ENCODE assay signal across 13 cellular contexts in genomic region chr16:4290236-4290830, GRCh38. TPM values are rescaled to one million over a fixed set of nuclear protein-coding genes. Genes with fewer than 3 reads are reported as not detected.
DNase-seq lines count a peak whose midpoint lies in the region; ATAC-seq and TF ChIP-seq lines count a peak whose summit lies in the region.
"Had no signal": no experiment of that assay in that cellular context is flagged by ENCODE, and none has a peak within 500 bp of the region (broad histone marks: within the 10 kb centered on the region; RNA-seq: fewer than 3 reads in every experiment).

No MANE protein-coding gene starts in this region.

- POLR2A ChIA-PET in activated CD4-positive, alpha-beta memory T cell treated with anti-CD3 and anti-CD28 coated beads, Interleukin-2, amount 10 ng/mL, durations not matched to agents 7 days and 5 days (lab: Charles Lee): no interaction called here

- H3K9me3 ChIP-seq in adrenal gland (replicated peaks in 1 of 3): no peaks in the 10 kb centered on the region
- H3K9me3 ChIP-seq in left lung: no peaks in the 10 kb centered on the region

- no peak overlapping the region for H3K4me3 Mint-ChIP-seq in activated CD4-positive, alpha-beta memory T cell treated with anti-CD3 and anti-CD28 coated beads, Interleukin-2, amount 10 ng/mL, durations not matched to agents 7 days and 5 days
- H3K4me3 Mint-ChIP-seq: neural crest cell had no signal

- H3K4me1 ChIP-seq in adrenal gland (replicated peaks in 1 of 2): peaks cover 10 to 28% of the 10 kb centered on the region in 2 donors
- peaks cover 21 to 38% of the 10 kb centered on the region in 2 donors for H3K4me1 ChIP-seq in left lung

- H3K36me3 ChIP-seq in adrenal gland (replicated peaks in 1 of 2) (no peaks in the 10 kb centered on the region), left lung (no peaks in the 10 kb centered on the region)

- H3K27me3 ChIP-seq in adrenal gland (no peaks in the 10 kb centered on the region), left lung (peaks cover 0 to 12% of the 10 kb centered on the region in 2 donors)

- ATAC-seq in left lung: peak; percentile 78
- ATAC-seq in GM18519 (IDR thresholded peaks at IDR 0.05; ENCODE audit: low FRiP score, unreplicated experiment): no peak
- no peak for ATAC-seq in GM18870 (IDR thresholded peaks at IDR 0.05; ENCODE audit: unreplicated experiment)

- peaks cover 2% of the 10 kb centered on the region for H3K27me3 Mint-ChIP-seq in activated CD4-positive, alpha-beta memory T cell treated with anti-CD3 and anti-CD28 coated beads, Interleukin-2, amount 10 ng/mL, durations not matched to agents 7 days and 5 days

- 66 to 72% (median 70%) methylated on average over 8 of the region's 8 CpGs for WGBS in adrenal gland, 4 donors

- no peak overlapping the region for H3K27ac Mint-ChIP-seq in activated CD4-positive, alpha-beta memory T cell treated with anti-CD3 and anti-CD28 coated beads, Interleukin-2, amount 10 ng/mL, durations not matched to agents 7 days and 5 days

- H3K4me1 Mint-ChIP-seq in activated CD4-positive, alpha-beta memory T cell treated with anti-CD3 and anti-CD28 coated beads, Interleukin-2, amount 10 ng/mL, durations not matched to agents 7 days and 5 days: peaks cover 10% of the 10 kb centered on the region

- CTCF ChIA-PET in activated CD4-positive, alpha-beta memory T cell treated with anti-CD3 and anti-CD28 coated beads, Interleukin-2, amount 10 ng/mL, durations not matched to agents 7 days and 5 days (lab: Charles Lee): interaction anchor here (0.7 to 4.4 kb wide), 8 partner anchors 10 to 115 kb away, joined by 3 to 65 read pairs (median 5); partner anchors contain the start of gene TFAP4

- H3K36me3 Mint-ChIP-seq in activated CD4-positive, alpha-beta memory T cell treated with anti-CD3 and anti-CD28 coated beads, Interleukin-2, amount 10 ng/mL, durations not matched to agents 7 days and 5 days (ENCODE audit: low read depth): no peaks in the 10 kb centered on the region

- H3K4me3 ChIP-seq in AG10803 (ENCODE audit: low read length): no peak overlapping the region
- H3K4me3 ChIP-seq in adrenal gland: no peak overlapping the region
- no peak overlapping the region for H3K4me3 ChIP-seq in left lung

- intact Hi-C loops in adrenal gland (cut with DNase I) (no loop called here), left lung (cut with DNase I) (no loop called here)

- TF ChIP-seq POLR2A in adrenal gland (IDR thresholded peaks at IDR 0.05): no peak

- TF ChIP-seq CTCF in AG10803 (conservative IDR thresholded peaks at IDR 0.05; ENCODE audit: low read length) (peak; percentile 44), adrenal gland (IDR thresholded peaks at IDR 0.05) (peak in 3 of 6 experiments; percentile 7 to 14 (median 10)), left lung (IDR thresholded peaks at IDR 0.05) (no peak)

- H3K9me3 Mint-ChIP-seq in activated CD4-positive, alpha-beta memory T cell treated with anti-CD3 and anti-CD28 coated beads, Interleukin-2, amount 10 ng/mL, durations not matched to agents 7 days and 5 days: no peaks in the 10 kb centered on the region
- H3K9me3 Mint-ChIP-seq: neural crest cell had no signal

- H3K27ac ChIP-seq in adrenal gland: peak overlapping the region in 2 of 5 donors; percentile 42 to 62
- peak overlapping the region; percentile 48 to 77 for H3K27ac ChIP-seq in left lung

- peak; percentile 92 for DNase-seq in AG10803 (ENCODE audit: low read depth)
- peak; percentile 58 for DNase-seq in HPDE6-E6E7 (ENCODE audit: extremely low spot score)
- peak in 6 of 7 donors; percentile 54 to 70 (median 66) for DNase-seq in adrenal gland
- DNase-seq in left lung: peak in 1 of 2 donors; percentile 58
- DNase-seq in activated CD4-positive, alpha-beta memory T cell treated with anti-CD3 and anti-CD28 coated beads, Interleukin-2, amount 10 ng/mL, durations not matched to agents 7 days and 5 days: no peak
- no peak for DNase-seq in pons (ENCODE audit: low spot score)
- DNase-seq: activated CD4-positive, CD25-positive, alpha-beta regulatory T cell treated with anti-CD3 and anti-CD28 coated beads, Interleukin-2, amount 50 U/mL, for 72 hours; GF-D8; GOT3; NCI-H1105 had no signal

RNA-seq across cellular contexts. Expression of gene TFAP4, which starts 17.5 kb away (rescaled TPM):
- 10 to 100 TPM in 2 of 8 donors, 1 to 10 TPM in 6; 2.5 to 15.4 (median 6.4) TPM for total RNA-seq in adrenal gland
- 10 to 100 TPM in 1 of 3 donors, 1 to 10 TPM in 2; 3.3 to 10.3 (median 4.5) TPM for polyA plus RNA-seq in adrenal gland
- total RNA-seq in left lung: 10 to 100 TPM in 1 of 2 donors, 1 to 10 TPM in 1; 6.4 to 12.8 TPM
- 10 to 100 TPM; 12.4 to 13.5 TPM for total RNA-seq in activated CD4-positive, alpha-beta memory T cell treated with anti-CD3 and anti-CD28 coated beads, Interleukin-2, amount 10 ng/mL, durations not matched to agents 7 days and 5 days

RNA-seq across cellular contexts. Expression of gene GLIS2, which starts 25.5 kb away (rescaled TPM):
- total RNA-seq in adrenal gland (10 to 100 TPM; 11.9 to 36.2 (median 18.6) TPM), left lung (10 to 100 TPM; 28.9 to 31.0 TPM)
- 10 to 100 TPM in 2 of 3 donors, 1 to 10 TPM in 1; 2.0 to 16.7 (median 13.4) TPM for polyA plus RNA-seq in adrenal gland
- under 1 TPM; 0.40 to 0.45 TPM for total RNA-seq in activated CD4-positive, alpha-beta memory T cell treated with anti-CD3 and anti-CD28 coated beads, Interleukin-2, amount 10 ng/mL, durations not matched to agents 7 days and 5 days

RNA-seq across cellular contexts. Expression of gene SRL, which starts 48.5 kb away (rescaled TPM):
- total RNA-seq in adrenal gland (1 to 10 TPM in 1 of 8 donors, under 1 TPM in 5, not detected in 2; 0.29 to 1.3 (median 0.53) TPM), left lung (1 to 10 TPM in 1 of 2 donors, under 1 TPM in 1; 0.82 to 1.9 TPM)
- under 1 TPM; 0.24 to 0.57 (median 0.46) TPM for polyA plus RNA-seq in adrenal gland
- total RNA-seq in activated CD4-positive, alpha-beta memory T cell treated with anti-CD3 and anti-CD28 coated beads, Interleukin-2, amount 10 ng/mL, durations not matched to agents 7 days and 5 days: not detected

Comparison
In these comparisons a context has a peak if more than half of its experiments do, and no peak if none do; other contexts are left out.
1. DNase-seq: peak in AG10803 (single experiment), HPDE6-E6E7 (single experiment) and adrenal gland (6 of 7); none in activated CD4-positive, alpha-beta memory T cell treated with anti-CD3 and anti-CD28 coated beads, Interleukin-2, amount 10 ng/mL, durations not matched to agents 7 days and 5 days (single experiment) and pons (single experiment).
2. RNA of gene GLIS2, which starts 25.5 kb away (total RNA-seq): 28.9 to 31.0 TPM in left lung and 11.9 to 36.2 TPM in adrenal gland; 0.40 to 0.45 TPM in activated CD4-positive, alpha-beta memory T cell treated with anti-CD3 and anti-CD28 coated beads, Interleukin-2, amount 10 ng/mL, durations not matched to agents 7 days and 5 days; every median in the first group is over 4 times any median in the second.